Comparison of ENCODE assay signal across 9 cellular contexts in the genomic region with DNA sequence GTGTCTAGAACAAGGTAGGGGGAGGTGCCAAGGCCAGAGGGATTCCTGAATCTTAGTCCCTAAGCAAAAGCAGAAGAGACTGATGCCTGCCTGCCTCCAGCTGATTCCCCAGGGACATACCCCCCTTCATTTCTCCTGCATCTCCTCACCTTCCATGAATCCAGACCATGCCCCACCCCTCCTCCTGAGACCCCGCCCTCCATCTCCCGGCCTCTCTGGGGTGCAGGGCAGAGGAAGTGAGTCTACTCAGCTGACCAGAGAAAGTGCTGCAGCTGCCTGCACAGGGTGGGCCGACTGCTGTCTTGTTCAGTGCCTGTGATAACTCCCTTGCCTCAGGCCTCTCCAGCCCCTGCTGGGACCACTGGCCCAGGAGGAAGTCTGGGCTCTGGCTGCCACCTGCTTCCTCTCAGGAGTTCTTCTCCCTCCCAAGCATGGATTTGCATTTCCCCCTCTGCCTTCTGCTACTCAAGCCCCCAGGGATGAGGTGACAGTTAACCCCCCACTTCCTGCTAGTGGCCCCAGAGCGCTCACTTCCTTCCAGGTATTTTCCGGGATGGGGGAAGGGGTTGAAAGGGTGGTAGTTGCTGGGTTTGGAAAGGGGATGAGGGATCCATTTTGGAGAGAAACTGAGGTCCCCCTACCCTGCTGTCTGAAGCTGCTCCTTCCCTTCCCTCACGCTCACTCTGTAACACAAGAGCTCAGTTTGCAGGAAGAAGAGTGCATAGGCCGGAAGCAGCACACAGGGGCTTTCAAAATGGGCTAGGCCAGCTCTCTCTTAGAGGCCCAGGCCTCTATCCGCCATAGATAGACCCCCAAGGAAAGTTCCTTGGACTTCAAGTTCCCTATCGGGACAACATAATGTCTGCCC. TPM values are rescaled to one million over a fixed set of nuclear protein-coding genes. Genes with fewer than 3 reads are reported as not detected.
A peak's percentile ranks its signal among the peaks of the same experiment; 100 is the strongest.
DNase-seq lines count a peak whose midpoint lies in the region; ATAC-seq, FAIRE-seq and TF ChIP-seq lines count a peak whose summit lies in the region.
"Had no signal": no experiment of that assay in that cellular context is flagged by ENCODE, and none has a peak within 500 bp of the region (broad histone marks: within the 10 kb centered on the region; RNA-seq: fewer than 3 reads in every experiment).

No MANE protein-coding gene starts in this region.

- H3K27ac ChIP-seq in astrocyte (ENCODE audit: low read depth, low read length) (peak overlapping the region; percentile 41), layer of hippocampus (ENCODE audit: low read depth, low read length) (peak overlapping the region; percentile 31)

- H3K4me1 ChIP-seq in astrocyte (ENCODE audit: insufficient read depth, low read length) = peaks cover 32% of the 10 kb centered on the region

- H3K4me3 ChIP-seq in astrocyte (ENCODE audit: insufficient read depth, low read depth, low read length) = peak overlapping the region; percentile 35

- no peaks in the 10 kb centered on the region for H3K9me3 ChIP-seq in astrocyte (ENCODE audit: insufficient read depth, low read depth, low read length)

- H3K4me2 ChIP-seq in astrocyte (ENCODE audit: low read length) = peak overlapping the region; percentile 82

- H3K36me3 ChIP-seq in astrocyte (ENCODE audit: insufficient read depth, low read length) = no peaks in the 10 kb centered on the region

- H3K27me3 Mint-ChIP-seq in astrocyte (ENCODE audit: low read depth, unreplicated experiment) = no peaks in the 10 kb centered on the region

- FAIRE-seq in astrocyte (lab: Jason Lieb, UNC) = no peak

- H3K27me3 ChIP-seq in astrocyte (ENCODE audit: insufficient read depth, low read length) = no peaks in the 10 kb centered on the region
- no peaks in the 10 kb centered on the region for H3K27me3 ChIP-seq in layer of hippocampus (ENCODE audit: control insufficient read depth, insufficient read depth, low read length)

- TF ChIP-seq CTCF in astrocyte (IDR thresholded peaks at IDR 0.05; ENCODE audit: insufficient read depth, low read depth, low read length) = no peak

- H3K4me1 Mint-ChIP-seq in astrocyte (ENCODE audit: low read depth, unreplicated experiment) = peaks cover 22% of the 10 kb centered on the region

- no peak overlapping the region for H3K4me3 Mint-ChIP-seq in astrocyte (ENCODE audit: unreplicated experiment)
- H3K4me3 Mint-ChIP-seq: neural crest cell had no signal

- peak; percentile 82 for DNase-seq in Daoy (ENCODE audit: low read depth)
- DNase-seq in RPMI8226 = peak; percentile 80
- DNase-seq in astrocyte (ENCODE audit: low read depth) = peak; percentile 68
- DNase-seq in stimulated activated CD8-positive, alpha-beta memory T cell treated with anti-CD3 and anti-CD28 coated beads, Interleukin-4, amount 100 ng/mL, for 48 hours = peak; percentile 92
- no peak for DNase-seq in RKO (ENCODE audit: low spot score)
- DNase-seq in midbrain (lab: John Stamatoyannopoulos, UW) = no peak

- H3K9me3 Mint-ChIP-seq in astrocyte (ENCODE audit: unreplicated experiment) = no peaks in the 10 kb centered on the region
- H3K9me3 Mint-ChIP-seq: neural crest cell had no signal

- peak; percentile 25 for ATAC-seq in HG02642 (IDR thresholded peaks at IDR 0.05; ENCODE audit: poor library complexity, unreplicated experiment)

- H3K79me2 ChIP-seq in astrocyte (ENCODE audit: insufficient read depth, low read length) = no peaks in the 10 kb centered on the region

- H3K27ac Mint-ChIP-seq in astrocyte (ENCODE audit: unreplicated experiment) = peak overlapping the region; percentile 47

- peak overlapping the region; percentile 52 for H3K9ac ChIP-seq in astrocyte (ENCODE audit: low read length)

- H3K36me3 Mint-ChIP-seq in astrocyte (ENCODE audit: low read depth, unreplicated experiment) = no peaks in the 10 kb centered on the region

- peak overlapping the region; percentile 18 for H2AFZ ChIP-seq in astrocyte (ENCODE audit: low read depth, low read length)

- H4K20me1 ChIP-seq in astrocyte (ENCODE audit: insufficient read depth, low read length) = no peaks in the 10 kb centered on the region

RNA-seq across cellular contexts. Expression of gene TSPOAP1, which starts 10.5 kb away (rescaled TPM):
- under 0.01 and 0.33 TPM in 2 replicates for total RNA-seq in Daoy (2014; rRNA removed; shearing (Covaris generic))
- 0.60 and 0.79 TPM in 2 replicates for total RNA-seq in astrocyte

RNA-seq across cellular contexts. Expression of gene SUPT4H1, which starts 12.9 kb away (rescaled TPM):
- 50.2 and 106 TPM in 2 replicates for total RNA-seq in Daoy (2014; rRNA removed; shearing (Covaris generic))
- 97.1 and 108 TPM in 2 replicates for total RNA-seq in astrocyte

RNA-seq across cellular contexts. Expression of gene MPO, which starts 58.4 kb away (rescaled TPM):
- not detected in 2 replicates for total RNA-seq in Daoy (2014; rRNA removed; shearing (Covaris generic))
- total RNA-seq in astrocyte = not detected in 2 replicates
- total RNA-seq: neural crest cell had no signal

Comparison
In these comparisons a context has a peak if more than half of its experiments do, and no peak if none do; other contexts are left out.
1. DNase-seq: peak in Daoy (single experiment), RPMI8226 (single experiment), astrocyte (single experiment) and stimulated activated CD8-positive, alpha-beta memory T cell treated with anti-CD3 and anti-CD28 coated beads, Interleukin-4, amount 100 ng/mL, for 48 hours (single experiment); none in RKO (single experiment) and midbrain (single experiment).